ENCODE assay signal across 8 cellular contexts in the genomic region with DNA sequence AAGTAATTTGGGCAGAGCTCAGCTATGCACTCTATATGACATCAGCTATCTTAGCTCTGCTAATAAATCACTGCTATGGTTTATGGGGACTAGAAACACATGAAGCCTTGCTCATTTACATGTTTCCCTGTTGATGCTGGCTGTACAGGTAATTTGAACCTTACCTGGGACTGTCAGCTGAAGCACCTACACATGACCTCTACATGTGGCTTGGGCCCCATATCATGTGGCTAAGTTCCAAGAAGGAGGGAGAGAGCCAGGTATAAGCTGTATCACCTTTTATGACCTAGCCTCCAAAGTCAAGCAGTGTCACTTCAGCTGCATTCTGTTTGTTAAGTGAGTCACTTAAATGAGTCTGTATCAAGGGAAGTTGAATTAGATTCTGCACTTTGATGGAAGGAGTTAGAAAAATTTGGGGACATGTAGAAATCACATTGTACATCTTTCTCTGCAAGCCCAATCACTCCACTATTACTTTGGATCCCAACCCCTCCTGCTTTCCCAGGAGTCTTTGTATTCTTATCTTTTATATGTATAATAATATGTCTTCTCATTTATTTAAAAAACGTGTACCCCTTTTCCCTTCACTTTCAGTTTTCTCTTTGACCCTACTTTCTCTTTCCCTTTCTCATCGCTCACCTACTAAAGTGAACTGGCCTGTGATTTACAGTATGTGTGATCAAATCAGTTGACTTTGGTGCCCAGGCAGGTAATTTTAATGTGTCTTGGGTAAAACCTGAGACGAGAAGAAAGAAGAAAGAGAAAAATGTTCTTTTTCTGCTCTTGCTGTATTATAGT. TPM values are rescaled to one million over a fixed set of nuclear protein-coding genes. Genes with fewer than 3 reads are reported as not detected.
DNase-seq lines count a peak whose midpoint lies in the region; ATAC-seq lines count a peak whose summit lies in the region.

No MANE protein-coding gene starts in this region.

- H3K9me3 Mint-ChIP-seq in activated naive CD8-positive, alpha-beta T cell treated with anti-CD3 and anti-CD28 coated beads for 36 hours = no peaks in the 10 kb centered on the region

- peaks cover 6% of the 10 kb centered on the region for H3K36me3 Mint-ChIP-seq in activated naive CD8-positive, alpha-beta T cell treated with anti-CD3 and anti-CD28 coated beads for 36 hours

- ATAC-seq in GM18907 (IDR thresholded peaks at IDR 0.05; ENCODE audit: unreplicated experiment) = peak; percentile 76
- ATAC-seq in HG03135 (IDR thresholded peaks at IDR 0.05; ENCODE audit: unreplicated experiment) = peak; percentile 64
- ATAC-seq in sciatic nerve = no peak

- peaks cover 33% of the 10 kb centered on the region for H3K4me1 Mint-ChIP-seq in activated naive CD8-positive, alpha-beta T cell treated with anti-CD3 and anti-CD28 coated beads for 36 hours

- H3K4me3 Mint-ChIP-seq in activated naive CD8-positive, alpha-beta T cell treated with anti-CD3 and anti-CD28 coated beads for 36 hours = peak overlapping the region; percentile 65

- H3K27ac Mint-ChIP-seq in activated naive CD8-positive, alpha-beta T cell treated with anti-CD3 and anti-CD28 coated beads for 36 hours = peak overlapping the region; percentile 77

- no peaks in the 10 kb centered on the region for H3K27me3 Mint-ChIP-seq in activated naive CD8-positive, alpha-beta T cell treated with anti-CD3 and anti-CD28 coated beads for 36 hours

- intact Hi-C loops in sciatic nerve (cut with DNase I) = no loop called here
- intact Hi-C loops in posterior cingulate gyrus (cut with DNase I) = no loop called here

- peak; percentile 2 for DNase-seq in CD1c-positive myeloid dendritic cell (ENCODE audit: extremely low spot score)
- DNase-seq in activated naive CD8-positive, alpha-beta T cell treated with anti-CD3 and anti-CD28 coated beads for 36 hours = no peak
- DNase-seq in sciatic nerve (ENCODE audit: low spot score) = no peak
- no peak for DNase-seq in NCI-H524 (lab: John Stamatoyannopoulos, UW)
- DNase-seq in NCI-H1694 treated with DMSO at 0.1 percent for 48 hours (lab: John Stamatoyannopoulos, UW) = no peak
- DNase-seq in posterior cingulate gyrus = no peak

RNA-seq across cellular contexts. Expression of a gene that starts 53.4 kb away (rescaled TPM):
- 10 to 100 TPM; 43.2 to 49.7 TPM for total RNA-seq in activated naive CD8-positive, alpha-beta T cell treated with anti-CD3 and anti-CD28 coated beads for 36 hours
- total RNA-seq in sciatic nerve = 28.0 TPM
